Comparison of ENCODE assay signal across 1 cellular context in genomic region chr4:127249066-127249766, GRCh38.
A peak's percentile ranks its signal among the peaks of the same experiment; 100 is the strongest.
TF ChIP-seq lines count a peak whose summit lies in the region.

No MANE protein-coding gene starts in this region.

TF ChIP-seq in K562, 482 proteins besides CTCF, POLR2A, EP300 and RAD21 (continued from another document):
- no peak for TF ChIP-seq MNT (conservative IDR thresholded peaks at IDR 0.05)
- TF ChIP-seq NUFIP1 (IDR thresholded peaks at IDR 0.05; ENCODE audit: partially characterized antibody) = no peak
- no peak for TF ChIP-seq MAZ (CRISPR knock-in tag; conservative IDR thresholded peaks at IDR 0.05 in 1 of 2, IDR thresholded peaks at IDR 0.05 in 1 of 2)
- TF ChIP-seq ZNF561 (CRISPR knock-in tag; conservative IDR thresholded peaks at IDR 0.05) = no peak
- TF ChIP-seq CHD1 (IDR thresholded peaks at IDR 0.05; ENCODE audit: low read length) = no peak
- TF ChIP-seq TBL1XR1 (IDR thresholded peaks at IDR 0.05; ENCODE audit: low read length in 2 of 2) = no peak
- TF ChIP-seq ZNF764 (CRISPR knock-in tag; IDR thresholded peaks at IDR 0.05; ENCODE audit: low read depth) = no peak
- no peak for TF ChIP-seq MED1 (CRISPR knock-in tag; IDR thresholded peaks at IDR 0.05; ENCODE audit: borderline replicate concordance)
- TF ChIP-seq IRF9 (tag; IDR thresholded peaks at IDR 0.05) = no peak
- peak; percentile 57; the same call in 1 of the 2 replicates for TF ChIP-seq JUND (IDR thresholded peaks at IDR 0.05; ENCODE audit: borderline replicate concordance, low read depth, low read length)
- 0 out of 3 replicates have a peak, but pooled peaks have one; percentile 39 for TF ChIP-seq JUND (tag; IDR thresholded peaks at IDR 0.05; ENCODE audit: borderline replicate concordance, low read depth, low read length)
- TF ChIP-seq ZBTB17 (CRISPR knock-in tag; IDR thresholded peaks at IDR 0.05) = no peak
- peak; percentile 47; the same call in 1 of the 2 replicates for TF ChIP-seq NFE2 (IDR thresholded peaks at IDR 0.05; ENCODE audit: low read depth)
- peak; percentile 43; the same call in 1 of the 2 replicates for TF ChIP-seq ZNF589 (CRISPR knock-in tag; IDR thresholded peaks at IDR 0.05; ENCODE audit: low read depth)
- no peak for TF ChIP-seq CAMTA2 (CRISPR knock-in tag; conservative IDR thresholded peaks at IDR 0.05)
- TF ChIP-seq PHB2 (IDR thresholded peaks at IDR 0.05; ENCODE audit: low read depth) = no peak
- no peak for TF ChIP-seq CBFA2T3 (IDR thresholded peaks at IDR 0.05)
- TF ChIP-seq L3MBTL2 (IDR thresholded peaks at IDR 0.05) = peak; percentile 60; the same call in 1 of the 2 replicates
- no peak for TF ChIP-seq ZNF280A (IDR thresholded peaks at IDR 0.05; ENCODE audit: low read depth, partially characterized antibody)
- TF ChIP-seq ZBTB43 (CRISPR knock-in tag; IDR thresholded peaks at IDR 0.05) = no peak
- no peak for TF ChIP-seq BCL6 (CRISPR knock-in tag; IDR thresholded peaks at IDR 0.05)
- TF ChIP-seq PHF8 (IDR thresholded peaks at IDR 0.05; ENCODE audit: borderline replicate concordance, low read length) = no peak
- TF ChIP-seq NCOA2 (IDR thresholded peaks at IDR 0.05; ENCODE audit: partially characterized antibody in 2 of 2) = no peak
- no peak for TF ChIP-seq TRIM28 (IDR thresholded peaks at IDR 0.05)
- no peak for TF ChIP-seq ZNF134 (CRISPR knock-in tag; conservative IDR thresholded peaks at IDR 0.05)
- no peak for TF ChIP-seq CC2D1A (IDR thresholded peaks at IDR 0.05)
- TF ChIP-seq PHF20 (IDR thresholded peaks at IDR 0.05; ENCODE audit: partially characterized antibody) = no peak
- TF ChIP-seq KDM5B (IDR thresholded peaks at IDR 0.05; ENCODE audit: insufficient replicate concordance, low read depth, low read length) = no peak
- no peak for TF ChIP-seq FOXM1 (IDR thresholded peaks at IDR 0.05; ENCODE audit: low read depth)
- TF ChIP-seq FOXM1 (CRISPR knock-in tag; IDR thresholded peaks at IDR 0.05; ENCODE audit: low read depth) = no peak
- TF ChIP-seq SLC30A9 (CRISPR knock-in tag; IDR thresholded peaks at IDR 0.05) = no peak
- no peak for TF ChIP-seq ELF2 (CRISPR knock-in tag; IDR thresholded peaks at IDR 0.05)
- TF ChIP-seq ZNF717 (CRISPR knock-in tag; IDR thresholded peaks at IDR 0.05) = no peak
- peak; percentile 64 for TF ChIP-seq ATF3 (IDR thresholded peaks at IDR 0.05)
- no peak for TF ChIP-seq ATF3 (CRISPR knock-in tag; conservative IDR thresholded peaks at IDR 0.05)
- no peak for TF ChIP-seq PCBP1 (IDR thresholded peaks at IDR 0.05; ENCODE audit: low read depth, low read length, poor library complexity, severe bottlenecking)
- TF ChIP-seq RBM39 (optimal IDR thresholded peaks at IDR 0.05; ENCODE audit: low read depth, low read length) = no peak
- no peak for TF ChIP-seq ZBTB26 (CRISPR knock-in tag; IDR thresholded peaks at IDR 0.05)
- no peak for TF ChIP-seq YBX1 (IDR thresholded peaks at IDR 0.05)
- peak; percentile 25; the same call in 1 of the 2 replicates for TF ChIP-seq C11orf30 (IDR thresholded peaks at IDR 0.05; ENCODE audit: low read depth)
- no peak for TF ChIP-seq MLLT1 (IDR thresholded peaks at IDR 0.05)
- TF ChIP-seq ZNF668 (CRISPR knock-in tag; IDR thresholded peaks at IDR 0.05) = no peak
